Comparison of ENCODE assay signal across 7 cellular contexts in genomic region chr17:59332890-59333377, GRCh38. TPM values are rescaled to one million over a fixed set of nuclear protein-coding genes. Genes with fewer than 3 reads are reported as not detected.
DNase-seq lines count a peak whose midpoint lies in the region; ATAC-seq and TF ChIP-seq lines count a peak whose summit lies in the region.

No MANE protein-coding gene starts in this region.

- no peaks in the 10 kb centered on the region for H3K36me3 Mint-ChIP-seq in activated T-helper 2 cell treated with anti-CD3 and anti-CD28 coated beads, Interferon-gamma antibody, Interleukin-2, Interleukin-4, amounts not matched to agents 10 μg/mL and 5 μg/mL and 100 μg/mL, durations not matched to agents 14 hours and 24 hours and 36 hours (ENCODE audit: low read depth)

- H3K4me1 ChIP-seq in right atrium auricular region = peaks cover 0 to 82% of the 10 kb centered on the region in 2 donors

- peaks cover 35% of the 10 kb centered on the region for H3K4me1 Mint-ChIP-seq in activated T-helper 2 cell treated with anti-CD3 and anti-CD28 coated beads, Interferon-gamma antibody, Interleukin-2, Interleukin-4, amounts not matched to agents 10 μg/mL and 5 μg/mL and 100 μg/mL, durations not matched to agents 14 hours and 24 hours and 36 hours (ENCODE audit: low read depth)

- no peaks in the 10 kb centered on the region for H3K36me3 ChIP-seq in right atrium auricular region

- DNase-seq in HFF-Myc (ENCODE audit: extremely low read depth, low read depth) (no peak), right atrium auricular region (ENCODE audit: low spot score) (peak; percentile 82), renal cortical epithelial cell (ENCODE audit: low read depth) (peak; percentile 70), UCSD-AML1 (lab: John Stamatoyannopoulos, UW; ENCODE audit: unreplicated experiment) (no peak)
- DNase-seq in activated T-helper 2 cell treated with anti-CD3 and anti-CD28 coated beads, Interferon-gamma antibody, Interleukin-2, Interleukin-4, amounts not matched to agents 10 μg/mL and 5 μg/mL and 100 μg/mL, durations not matched to agents 14 hours and 24 hours and 36 hours (ENCODE audit: low spot score) = no peak
- DNase-seq in stimulated activated CD4-positive, alpha-beta T cell treated with anti-CD3 and anti-CD28 coated beads, Interleukin-15, amount 100 ng/mL, for 24 hours = no peak

- no peak for ATAC-seq in GM21737 (IDR thresholded peaks at IDR 0.05; ENCODE audit: unreplicated experiment)

- peak overlapping the region; percentile 92 to 95 for H3K27ac ChIP-seq in right atrium auricular region

- TF ChIP-seq CTCF in HFF-Myc (IDR thresholded peaks at IDR 0.05; ENCODE audit: low read depth, low read length, missing control alignments) (no peak), right atrium auricular region (IDR thresholded peaks at IDR 0.05) (no peak)

- peak overlapping the region; percentile 68 for H3K27ac Mint-ChIP-seq in activated T-helper 2 cell treated with anti-CD3 and anti-CD28 coated beads, Interferon-gamma antibody, Interleukin-2, Interleukin-4, amounts not matched to agents 10 μg/mL and 5 μg/mL and 100 μg/mL, durations not matched to agents 14 hours and 24 hours and 36 hours

- peak overlapping the region; percentile 69 for H3K4me3 ChIP-seq in HFF-Myc (replicated peaks; ENCODE audit: low read depth, low read length)
- H3K4me3 ChIP-seq in right atrium auricular region = peak overlapping the region; percentile 91 to 99

- intact Hi-C loops in activated T-helper 2 cell treated with anti-CD3 and anti-CD28 coated beads, Interferon-gamma antibody, Interleukin-2, Interleukin-4, amounts not matched to agents 10 μg/mL and 5 μg/mL and 100 μg/mL, durations not matched to agents 14 hours and 24 hours and 36 hours (cut with micrococcal nuclease) = no loop called here

- H3K9me3 ChIP-seq in right atrium auricular region = no peaks in the 10 kb centered on the region

- no peaks in the 10 kb centered on the region for H3K27me3 ChIP-seq in right atrium auricular region

- H3K4me3 Mint-ChIP-seq in activated T-helper 2 cell treated with anti-CD3 and anti-CD28 coated beads, Interferon-gamma antibody, Interleukin-2, Interleukin-4, amounts not matched to agents 10 μg/mL and 5 μg/mL and 100 μg/mL, durations not matched to agents 14 hours and 24 hours and 36 hours (ENCODE audit: low read depth) = peak overlapping the region; percentile 84

- peaks cover 14% of the 10 kb centered on the region for H3K27me3 Mint-ChIP-seq in activated T-helper 2 cell treated with anti-CD3 and anti-CD28 coated beads, Interferon-gamma antibody, Interleukin-2, Interleukin-4, amounts not matched to agents 10 μg/mL and 5 μg/mL and 100 μg/mL, durations not matched to agents 14 hours and 24 hours and 36 hours (ENCODE audit: low read depth)

- H3K9me3 Mint-ChIP-seq in activated T-helper 2 cell treated with anti-CD3 and anti-CD28 coated beads, Interferon-gamma antibody, Interleukin-2, Interleukin-4, amounts not matched to agents 10 μg/mL and 5 μg/mL and 100 μg/mL, durations not matched to agents 14 hours and 24 hours and 36 hours = no peaks in the 10 kb centered on the region

RNA-seq across cellular contexts. Expression of gene YPEL2, which starts 1.5 kb away (rescaled TPM):
- 5.0 and 5.3 TPM in 2 replicates for total RNA-seq in activated T-helper 2 cell treated with anti-CD3 and anti-CD28 coated beads, Interferon-gamma antibody, Interleukin-2, Interleukin-4, amounts not matched to agents 10 μg/mL and 5 μg/mL and 100 μg/mL, durations not matched to agents 14 hours and 24 hours and 36 hours
- total RNA-seq in right atrium auricular region (10 to 100 TPM; 28.3 to 34.1 TPM), renal cortical epithelial cell (14.2 and 37.3 TPM in 2 replicates)

Comparison
In these comparisons a context has a peak if more than half of its experiments do, and no peak if none do; other contexts are left out.
1. DNase-seq: peak in right atrium auricular region (single experiment) and renal cortical epithelial cell (single experiment); none in HFF-Myc (single experiment), activated T-helper 2 cell treated with anti-CD3 and anti-CD28 coated beads, Interferon-gamma antibody, Interleukin-2, Interleukin-4, amounts not matched to agents 10 μg/mL and 5 μg/mL and 100 μg/mL, durations not matched to agents 14 hours and 24 hours and 36 hours (single experiment), stimulated activated CD4-positive, alpha-beta T cell treated with anti-CD3 and anti-CD28 coated beads, Interleukin-15, amount 100 ng/mL, for 24 hours (single experiment) and UCSD-AML1 (single experiment).